In genomic region chr1:47930215-47930885, GRCh38 we compare ENCODE assay signal across 23 cellular contexts.
"Had no signal": no experiment of that assay in that cellular context is flagged by ENCODE, and none has a peak within 500 bp of the region (broad histone marks: within the 10 kb centered on the region; RNA-seq: fewer than 3 reads in every experiment).

No MANE protein-coding gene starts in this region.

- DNase-seq: activated CD4-positive, alpha-beta T cell treated with anti-CD3 and anti-CD28 coated beads, Interleukin-2, amount 10 ng/mL, durations not matched to agents 7 days and 5 days; activated CD4-positive, CD25-positive, alpha-beta regulatory T cell treated with anti-CD3 and anti-CD28 coated beads, Interleukin-2, amount 50 U/mL, for 72 hours; activated CD8-positive, alpha-beta memory T cell treated with anti-CD3 and anti-CD28 coated beads, Interleukin-2, amount 10 ng/mL, durations not matched to agents 7 days and 5 days; activated CD8-positive, alpha-beta T cell treated with anti-CD3 and anti-CD28 coated beads for 36 hours; activated gamma-delta T cell; activated naive CD4-positive, alpha-beta T cell treated with anti-CD3 and anti-CD28 coated beads, Interleukin-2, amount 50 U/mL, for 16 hours; activated T-cell treated with anti-CD3 and anti-CD28 coated beads for 4 hours; brain microvascular endothelial cell; central memory CD4-positive, alpha-beta T cell; effector memory CD4-positive, alpha-beta T cell; foreskin keratinocyte; kidney; left lung; naive thymus-derived CD4-positive, alpha-beta T cell; stimulated activated CD4-positive, alpha-beta T cell treated with anti-CD3 and anti-CD28 coated beads, Interleukin-4, amount 100 ng/mL, for 4 hours; substantia nigra; T-helper 17 cell; thyroid gland had no signal

- ATAC-seq: activated CD8-positive, alpha-beta memory T cell treated with anti-CD3 and anti-CD28 coated beads, Interleukin-2, amount 10 ng/mL, durations not matched to agents 7 days and 5 days; activated CD8-positive, alpha-beta T cell treated with anti-CD3 and anti-CD28 coated beads for 36 hours; foreskin keratinocyte; left lung; naive thymus-derived CD4-positive, alpha-beta T cell; T-helper 17 cell had no signal

- H3K4me1 ChIP-seq: foreskin keratinocyte, left lung, prostate gland, thyroid gland had no signal

- H3K27me3 ChIP-seq: ascending aorta, brain microvascular endothelial cell, left lung, neural progenitor cell, thyroid gland had no signal

- H3K27ac ChIP-seq: ascending aorta, brain microvascular endothelial cell, foreskin keratinocyte, left lung, neural progenitor cell, prostate gland, thyroid gland had no signal

- H3K9ac ChIP-seq: neural progenitor cell had no signal

- H3K4me1 Mint-ChIP-seq: activated CD4-positive, alpha-beta T cell treated with anti-CD3 and anti-CD28 coated beads, Interleukin-2, amount 10 ng/mL, durations not matched to agents 7 days and 5 days; activated CD8-positive, alpha-beta memory T cell treated with anti-CD3 and anti-CD28 coated beads, Interleukin-2, amount 10 ng/mL, durations not matched to agents 7 days and 5 days; naive thymus-derived CD4-positive, alpha-beta T cell; T-helper 17 cell had no signal

- H3K4me3 ChIP-seq: ascending aorta, left lung, lung, neural progenitor cell, prostate gland, thyroid gland had no signal

- H3K4me3 Mint-ChIP-seq: activated CD4-positive, alpha-beta T cell treated with anti-CD3 and anti-CD28 coated beads, Interleukin-2, amount 10 ng/mL, durations not matched to agents 7 days and 5 days; activated CD8-positive, alpha-beta memory T cell treated with anti-CD3 and anti-CD28 coated beads, Interleukin-2, amount 10 ng/mL, durations not matched to agents 7 days and 5 days; activated CD8-positive, alpha-beta T cell treated with anti-CD3 and anti-CD28 coated beads for 36 hours; naive thymus-derived CD4-positive, alpha-beta T cell; neural progenitor cell; stimulated activated naive CD8-positive, alpha-beta T cell treated with anti-CD3 and anti-CD28 coated beads, Interleukin-15, Interleukin-2, amounts not matched to agents 100 ng/mL and 50 ng/mL, for 24 hours; T-helper 17 cell had no signal

- H3K9me3 Mint-ChIP-seq: activated CD4-positive, alpha-beta T cell treated with anti-CD3 and anti-CD28 coated beads, Interleukin-2, amount 10 ng/mL, durations not matched to agents 7 days and 5 days; activated CD8-positive, alpha-beta T cell treated with anti-CD3 and anti-CD28 coated beads for 36 hours; neural progenitor cell; stimulated activated naive CD8-positive, alpha-beta T cell treated with anti-CD3 and anti-CD28 coated beads, Interleukin-15, Interleukin-2, amounts not matched to agents 100 ng/mL and 50 ng/mL, for 24 hours had no signal

- H3K36me3 Mint-ChIP-seq: activated CD8-positive, alpha-beta memory T cell treated with anti-CD3 and anti-CD28 coated beads, Interleukin-2, amount 10 ng/mL, durations not matched to agents 7 days and 5 days; naive thymus-derived CD4-positive, alpha-beta T cell; neural progenitor cell had no signal

- H3K9me3 ChIP-seq: ascending aorta, left lung, prostate gland, thyroid gland had no signal

- H3K36me3 ChIP-seq: ascending aorta, brain microvascular endothelial cell, left lung, neural progenitor cell, prostate gland, thyroid gland had no signal

- H3K4me2 ChIP-seq: neural progenitor cell had no signal

- H2AFZ ChIP-seq: neural progenitor cell had no signal

- H3K27ac Mint-ChIP-seq: activated CD4-positive, alpha-beta T cell treated with anti-CD3 and anti-CD28 coated beads, Interleukin-2, amount 10 ng/mL, durations not matched to agents 7 days and 5 days; activated CD8-positive, alpha-beta memory T cell treated with anti-CD3 and anti-CD28 coated beads, Interleukin-2, amount 10 ng/mL, durations not matched to agents 7 days and 5 days; activated CD8-positive, alpha-beta T cell treated with anti-CD3 and anti-CD28 coated beads for 36 hours; naive thymus-derived CD4-positive, alpha-beta T cell; stimulated activated naive CD8-positive, alpha-beta T cell treated with anti-CD3 and anti-CD28 coated beads, Interleukin-15, Interleukin-2, amounts not matched to agents 100 ng/mL and 50 ng/mL, for 24 hours; T-helper 17 cell had no signal
